Comparison of ENCODE assay signal across 28 cellular contexts in genomic region chr10:70757856-70758255, GRCh38. TPM values are rescaled to one million over a fixed set of nuclear protein-coding genes. Genes with fewer than 3 reads are reported as not detected.
"Had no signal": no experiment of that assay in that cellular context is flagged by ENCODE, and none has a peak within 500 bp of the region (broad histone marks: within the 10 kb centered on the region; RNA-seq: fewer than 3 reads in every experiment).

No MANE protein-coding gene starts in this region.

- DNase-seq: cerebellar nuclear complex; colonic mucosa; effector CD8-positive, alpha-beta T cell; endodermal cell; foreskin fibroblast; gastrocnemius medialis; head of caudate nucleus; left lung; natural killer cell; sigmoid colon; stimulated activated CD4-positive, alpha-beta T cell treated with anti-CD3 and anti-CD28 coated beads, Interleukin-4, amount 100 ng/mL, for 4 hours; stimulated activated naive CD8-positive, alpha-beta T cell treated with anti-CD3 and anti-CD28 coated beads, Interleukin-15, Interleukin-2, amounts not matched to agents 100 U/mL and 50 U/mL, for 24 hours; testis; tibial artery; uterus had no signal

- H3K4me3 ChIP-seq: colonic mucosa, gastrocnemius medialis, left lung, prostate gland, sigmoid colon, testis, tibial artery, uterus had no signal

- H3K27me3 ChIP-seq: colonic mucosa, gastrocnemius medialis, left lung, neutrophil, sigmoid colon, testis, uterus had no signal

- H3K4me1 ChIP-seq: colonic mucosa, gastrocnemius medialis, parathyroid adenoma, prostate gland, testis, uterus had no signal

- H3K36me3 ChIP-seq: colonic mucosa, gastrocnemius medialis, left lung, neutrophil, prostate gland, sigmoid colon, tibial artery, uterus had no signal

- H3K27ac ChIP-seq: colonic mucosa, epithelial cell of prostate, gastrocnemius medialis, left lung, neutrophil, parathyroid adenoma, prostate gland, sigmoid colon, testis, tibial artery, uterus had no signal

- H3K9me3 ChIP-seq: colonic mucosa, gastrocnemius medialis, left lung, neutrophil, prostate gland, sigmoid colon, testis, tibial artery, uterus had no signal

RNA-seq across cellular contexts. Expression of gene TBATA, which starts 27.3 kb away (rescaled TPM):
- total RNA-seq: colonic mucosa, endodermal cell, esophagus mucosa, gastrocnemius medialis, glomerular endothelial cell, left lung, lower leg skin, mononuclear cell, omental fat pad, right cardiac atrium, sigmoid colon, skeletal muscle tissue, uterus had no signal
- polyA plus RNA-seq: keratinocyte, neural cell, sigmoid colon had no signal
